35 cellular contexts compared by ENCODE assay signal in the genomic region with DNA sequence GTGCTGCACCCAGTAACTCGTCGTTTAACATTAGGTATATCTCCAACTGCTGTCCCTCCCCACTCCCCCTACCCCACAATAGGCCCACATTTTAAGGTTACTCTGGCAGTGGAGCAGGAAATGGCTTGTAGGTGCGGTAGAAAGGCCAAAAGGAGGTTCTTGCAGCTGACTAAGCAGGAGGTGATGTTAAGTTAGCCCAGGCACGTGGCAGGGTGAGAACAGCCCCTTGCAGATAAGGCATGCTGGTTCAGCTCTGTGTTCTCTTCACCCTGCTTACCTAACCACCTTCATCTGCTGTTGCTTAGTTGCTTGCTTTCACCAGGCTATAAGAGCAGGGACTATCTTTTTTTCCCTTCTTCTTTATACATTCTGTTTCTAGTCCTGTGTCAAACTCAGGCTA.
"Had no signal": no experiment of that assay in that cellular context is flagged by ENCODE, and none has a peak within 500 bp of the region (broad histone marks: within the 10 kb centered on the region; RNA-seq: fewer than 3 reads in every experiment).

No MANE protein-coding gene starts in this region.

- H3K27ac ChIP-seq: ascending aorta, breast epithelium, cardiac muscle cell, epithelial cell of prostate, esophagus squamous epithelium, gastroesophageal sphincter, heart right ventricle, WERI-Rb-1 had no signal

- H3K27me3 Mint-ChIP-seq: activated B cell treated with CpG ODN at 0.5 μM for 24 hours; activated CD4-positive, alpha-beta memory T cell treated with anti-CD3 and anti-CD28 coated beads for 36 hours; activated CD4-positive, alpha-beta T cell treated with anti-CD3 and anti-CD28 coated beads, Interleukin-2, amount 10 ng/mL, durations not matched to agents 24 days and 14 days; activated CD8-positive, alpha-beta memory T cell treated with anti-CD3 and anti-CD28 coated beads, Interleukin-2, amount 10 ng/mL, durations not matched to agents 7 days and 5 days; activated naive CD4-positive, alpha-beta T cell treated with anti-CD3 and anti-CD28 coated beads, Interleukin-2, amount 10 ng/mL, durations not matched to agents 7 days and 5 days; activated naive CD8-positive, alpha-beta T cell treated with anti-CD3 and anti-CD28 coated beads, Interleukin-2, amount 10 ng/mL, durations not matched to agents 7 days and 5 days; brain; effector memory CD8-positive, alpha-beta T cell; T-helper 17 cell had no signal

- ATAC-seq: activated CD4-positive, CD25-positive, alpha-beta regulatory T cell treated with anti-CD3 and anti-CD28 coated beads, Interleukin-2, amount 50 U/mL, for 24 hours; activated CD8-positive, alpha-beta memory T cell treated with anti-CD3 and anti-CD28 coated beads, Interleukin-2, amount 10 ng/mL, durations not matched to agents 7 days and 5 days; activated CD8-positive, alpha-beta T cell treated with anti-CD3 and anti-CD28 coated beads, Interleukin-2, amount 10 ng/mL, durations not matched to agents 7 days and 5 days; activated naive CD4-positive, alpha-beta T cell treated with anti-CD3 and anti-CD28 coated beads, Interleukin-2, amount 50 U/mL, for 72 hours; activated T-cell treated with anti-CD3 and anti-CD28 coated beads, Interleukin-2, amount 50 U/mL, for 72 hours; effector memory CD8-positive, alpha-beta T cell; gastroesophageal sphincter; heart right ventricle; T-helper 17 cell had no signal

- H3K4me3 ChIP-seq: ascending aorta, breast epithelium, cardiac muscle cell, esophagus squamous epithelium, gastroesophageal sphincter, heart right ventricle had no signal

- H3K27ac Mint-ChIP-seq: activated B cell treated with CpG ODN at 0.5 μM for 24 hours; activated CD4-positive, alpha-beta memory T cell treated with anti-CD3 and anti-CD28 coated beads for 36 hours; activated CD4-positive, alpha-beta T cell treated with anti-CD3 and anti-CD28 coated beads, Interleukin-2, amount 10 ng/mL, durations not matched to agents 24 days and 14 days; activated CD8-positive, alpha-beta memory T cell treated with anti-CD3 and anti-CD28 coated beads, Interleukin-2, amount 10 ng/mL, durations not matched to agents 7 days and 5 days; activated CD8-positive, alpha-beta T cell treated with anti-CD3 and anti-CD28 coated beads, Interleukin-2, amount 10 ng/mL, durations not matched to agents 7 days and 5 days; activated naive CD4-positive, alpha-beta T cell treated with anti-CD3 and anti-CD28 coated beads, Interleukin-2, amount 10 ng/mL, durations not matched to agents 7 days and 5 days; activated naive CD4-positive, alpha-beta T cell treated with anti-CD3 and anti-CD28 coated beads, Interleukin-2, amount 50 U/mL, for 72 hours; activated naive CD8-positive, alpha-beta T cell treated with anti-CD3 and anti-CD28 coated beads, Interleukin-2, amount 10 ng/mL, durations not matched to agents 7 days and 5 days; activated T-cell treated with anti-CD3 and anti-CD28 coated beads, Interleukin-2, amount 50 U/mL, for 72 hours; effector memory CD8-positive, alpha-beta T cell; T-helper 17 cell; T-helper 2 cell treated with Interferon-gamma antibody and Interleukin-4, amounts not matched to agents 5 μg/mL and 100 μg/mL, for 36 hours had no signal

- H3K4me3 Mint-ChIP-seq: activated B cell treated with CpG ODN at 0.5 μM for 24 hours; activated CD4-positive, alpha-beta memory T cell treated with anti-CD3 and anti-CD28 coated beads for 36 hours; activated CD4-positive, alpha-beta T cell treated with anti-CD3 and anti-CD28 coated beads, Interleukin-2, amount 10 ng/mL, durations not matched to agents 24 days and 14 days; activated CD8-positive, alpha-beta memory T cell treated with anti-CD3 and anti-CD28 coated beads, Interleukin-2, amount 10 ng/mL, durations not matched to agents 7 days and 5 days; activated CD8-positive, alpha-beta T cell treated with anti-CD3 and anti-CD28 coated beads, Interleukin-2, amount 10 ng/mL, durations not matched to agents 7 days and 5 days; activated naive CD4-positive, alpha-beta T cell treated with anti-CD3 and anti-CD28 coated beads, Interleukin-2, amount 10 ng/mL, durations not matched to agents 7 days and 5 days; activated naive CD8-positive, alpha-beta T cell treated with anti-CD3 and anti-CD28 coated beads, Interleukin-2, amount 10 ng/mL, durations not matched to agents 7 days and 5 days; activated T-cell treated with anti-CD3 and anti-CD28 coated beads, Interleukin-2, amount 50 U/mL, for 72 hours; brain; effector memory CD8-positive, alpha-beta T cell; T-helper 17 cell; T-helper 2 cell treated with Interferon-gamma antibody and Interleukin-4, amounts not matched to agents 5 μg/mL and 100 μg/mL, for 36 hours had no signal

- H3K36me3 Mint-ChIP-seq: activated CD4-positive, alpha-beta memory T cell treated with anti-CD3 and anti-CD28 coated beads for 36 hours; activated CD8-positive, alpha-beta memory T cell treated with anti-CD3 and anti-CD28 coated beads, Interleukin-2, amount 10 ng/mL, durations not matched to agents 7 days and 5 days; activated naive CD4-positive, alpha-beta T cell treated with anti-CD3 and anti-CD28 coated beads, Interleukin-2, amount 10 ng/mL, durations not matched to agents 7 days and 5 days; activated naive CD4-positive, alpha-beta T cell treated with anti-CD3 and anti-CD28 coated beads, Interleukin-2, amount 50 U/mL, for 72 hours; activated naive CD8-positive, alpha-beta T cell treated with anti-CD3 and anti-CD28 coated beads, Interleukin-2, amount 10 ng/mL, durations not matched to agents 7 days and 5 days; brain had no signal

- FAIRE-seq: endometrium, endothelial cell of umbilical vein had no signal

- H3K9me3 Mint-ChIP-seq: activated naive CD8-positive, alpha-beta T cell treated with anti-CD3 and anti-CD28 coated beads, Interleukin-2, amount 10 ng/mL, durations not matched to agents 7 days and 5 days; brain had no signal

- DNase-seq: activated B cell treated with CpG ODN at 0.5 μM for 24 hours; activated CD4-positive, alpha-beta memory T cell treated with anti-CD3 and anti-CD28 coated beads for 36 hours; activated CD4-positive, alpha-beta T cell treated with anti-CD3 and anti-CD28 coated beads, Interleukin-2, amount 10 ng/mL, durations not matched to agents 24 days and 14 days; activated CD8-positive, alpha-beta memory T cell treated with anti-CD3 and anti-CD28 coated beads, Interleukin-2, amount 10 ng/mL, durations not matched to agents 7 days and 5 days; activated CD8-positive, alpha-beta memory T cell treated with anti-CD3 and anti-CD28 coated beads, Interleukin-2, amount 50 U/mL, for 4 hours; activated CD8-positive, alpha-beta T cell treated with anti-CD3 and anti-CD28 coated beads, Interleukin-2, amount 10 ng/mL, durations not matched to agents 7 days and 5 days; activated gamma-delta T cell; activated naive CD4-positive, alpha-beta T cell; activated naive CD4-positive, alpha-beta T cell treated with anti-CD3 and anti-CD28 coated beads, Interleukin-2, amount 10 ng/mL, durations not matched to agents 7 days and 5 days; activated naive CD8-positive, alpha-beta T cell treated with anti-CD3 and anti-CD28 coated beads, Interleukin-2, amount 10 ng/mL, durations not matched to agents 7 days and 5 days; activated T-cell treated with anti-CD3 and anti-CD28 coated beads, Interleukin-2, amount 50 U/mL, for 1 hour; activated T-cell treated with anti-CD3 and anti-CD28 coated beads, Interleukin-2, amount 50 U/mL, for 72 hours; central memory CD4-positive, alpha-beta T cell; cortex of kidney; dermis blood vessel endothelial cell; effector CD4-positive, alpha-beta T cell; effector memory CD8-positive, alpha-beta T cell; esophagus squamous epithelium; foreskin melanocyte; heart right ventricle; T-helper 1 cell; T-helper 17 cell; T1000; WERI-Rb-1 had no signal

- H3K27me3 ChIP-seq: ascending aorta, breast epithelium, cardiac muscle cell, esophagus squamous epithelium, gastroesophageal sphincter had no signal

- H3K9me3 ChIP-seq: ascending aorta, breast epithelium, esophagus squamous epithelium, gastroesophageal sphincter, heart right ventricle had no signal

- H3K4me1 ChIP-seq: ascending aorta, breast epithelium, esophagus squamous epithelium, gastroesophageal sphincter, heart right ventricle had no signal

- H3K36me3 ChIP-seq: ascending aorta, breast epithelium, cardiac muscle cell, esophagus squamous epithelium, gastroesophageal sphincter, heart right ventricle, WERI-Rb-1 had no signal

- H3K4me1 Mint-ChIP-seq: activated B cell treated with CpG ODN at 0.5 μM for 24 hours; activated CD4-positive, alpha-beta T cell treated with anti-CD3 and anti-CD28 coated beads, Interleukin-2, amount 10 ng/mL, durations not matched to agents 24 days and 14 days; activated CD8-positive, alpha-beta memory T cell treated with anti-CD3 and anti-CD28 coated beads, Interleukin-2, amount 10 ng/mL, durations not matched to agents 7 days and 5 days; activated naive CD4-positive, alpha-beta T cell treated with anti-CD3 and anti-CD28 coated beads, Interleukin-2, amount 10 ng/mL, durations not matched to agents 7 days and 5 days; activated naive CD8-positive, alpha-beta T cell treated with anti-CD3 and anti-CD28 coated beads, Interleukin-2, amount 10 ng/mL, durations not matched to agents 7 days and 5 days; T-helper 17 cell had no signal
